In genomic region chr16:66872524-66872923, GRCh38 we compare ENCODE assay signal across 8 cellular contexts. TPM values are rescaled to one million over a fixed set of nuclear protein-coding genes. Genes with fewer than 3 reads are reported as not detected.
DNase-seq lines count a peak whose midpoint lies in the region; ATAC-seq lines count a peak whose summit lies in the region.

No MANE protein-coding gene starts in this region.

- no peaks in the 10 kb centered on the region for H3K27me3 Mint-ChIP-seq in stimulated activated naive CD8-positive, alpha-beta T cell treated with anti-CD3 and anti-CD28 coated beads, Interleukin-15, Interleukin-2, amounts not matched to agents 100 ng/mL and 50 ng/mL, for 24 hours

- no peaks in the 10 kb centered on the region for H3K9me3 ChIP-seq in mesenchymal stem cell (ENCODE audit: control insufficient read depth, low read length)

- H3K23ac ChIP-seq in mesenchymal stem cell (ENCODE audit: low read length in 2 of 2): no peak overlapping the region

- no peak overlapping the region for H4K91ac ChIP-seq in mesenchymal stem cell (ENCODE audit: low read length)

- H3K4me1 Mint-ChIP-seq in stimulated activated naive CD8-positive, alpha-beta T cell treated with anti-CD3 and anti-CD28 coated beads, Interleukin-15, Interleukin-2, amounts not matched to agents 100 ng/mL and 50 ng/mL, for 24 hours (ENCODE audit: low read depth): peaks cover 51% of the 10 kb centered on the region

- H2BK120ac ChIP-seq in mesenchymal stem cell (ENCODE audit: low read depth, low read length): no peak overlapping the region

- peak overlapping the region; percentile 40 for H3K27ac ChIP-seq in angular gyrus (ENCODE audit: low read depth, low read length)
- peak overlapping the region; percentile 72 for H3K27ac ChIP-seq in mesenchymal stem cell (ENCODE audit: low read length, poor library complexity, severe bottlenecking)

- no peak overlapping the region for H2BK12ac ChIP-seq in mesenchymal stem cell (ENCODE audit: low read length in 2 of 2)

- DNase-seq in stimulated activated naive CD8-positive, alpha-beta T cell treated with anti-CD3 and anti-CD28 coated beads, Interleukin-15, Interleukin-2, amounts not matched to agents 100 U/mL and 50 U/mL, for 24 hours: no peak
- DNase-seq in mesenchymal stem cell (peak; percentile 9), activated gamma-delta T cell (lab: John Stamatoyannopoulos, UW) (no peak)
- DNase-seq in activated effector memory CD4-positive, alpha-beta T cell treated with anti-CD3 and anti-CD28 coated beads, Interleukin-2, amount 50 U/mL, for 16 hours: no peak

- no peak overlapping the region for H3K4ac ChIP-seq in mesenchymal stem cell (ENCODE audit: low read depth in 1 of 2, low read length in 2 of 2)

- H3K27me3 ChIP-seq in mesenchymal stem cell (ENCODE audit: control insufficient read depth in 1 of 2, insufficient read depth in 1 of 2, low read length in 2 of 2): no peaks in the 10 kb centered on the region

- WGBS in mesenchymal stem cell: 80% methylated on average over 2 of the region's 3 CpGs

- peak overlapping the region; percentile 64 for H3K4me2 ChIP-seq in mesenchymal stem cell (ENCODE audit: low read length, poor library complexity, severe bottlenecking)

- peak overlapping the region; percentile 87 for H3K4me3 Mint-ChIP-seq in stimulated activated naive CD8-positive, alpha-beta T cell treated with anti-CD3 and anti-CD28 coated beads, Interleukin-15, Interleukin-2, amounts not matched to agents 100 ng/mL and 50 ng/mL, for 24 hours

- no peaks in the 10 kb centered on the region for H3K36me3 ChIP-seq in mesenchymal stem cell (ENCODE audit: control insufficient read depth in 1 of 2, insufficient read depth in 2 of 2, low read depth in 1 of 2, low read length in 2 of 2)

- peaks cover 8% of the 10 kb centered on the region for H3K9me3 Mint-ChIP-seq in stimulated activated naive CD8-positive, alpha-beta T cell treated with anti-CD3 and anti-CD28 coated beads, Interleukin-15, Interleukin-2, amounts not matched to agents 100 ng/mL and 50 ng/mL, for 24 hours

- no peak overlapping the region for H2AK5ac ChIP-seq in mesenchymal stem cell (ENCODE audit: low read length, severe bottlenecking)

- ATAC-seq in stimulated activated naive CD8-positive, alpha-beta T cell treated with anti-CD3 and anti-CD28 coated beads, Interleukin-15, Interleukin-2, amounts not matched to agents 100 U/mL and 50 U/mL, for 24 hours: no peak
- ATAC-seq in HG03521 (IDR thresholded peaks at IDR 0.05; ENCODE audit: unreplicated experiment): no peak
- no peak for ATAC-seq in GM18520 (IDR thresholded peaks at IDR 0.05; ENCODE audit: unreplicated experiment)

- no peak overlapping the region for H2AFZ ChIP-seq in mesenchymal stem cell (ENCODE audit: low read depth, low read length)

- peaks cover 2% of the 10 kb centered on the region for H3K79me1 ChIP-seq in mesenchymal stem cell (replicated peaks; ENCODE audit: low read length, poor library complexity, severe bottlenecking)

- H3K18ac ChIP-seq in mesenchymal stem cell (ENCODE audit: low read depth in 1 of 2, low read length in 2 of 2): peak overlapping the region in 1 of 2 experiments; percentile 4

- peak overlapping the region; percentile 71 for H4K8ac ChIP-seq in mesenchymal stem cell (ENCODE audit: low read length)

- peak overlapping the region; percentile 94 for H3K27ac Mint-ChIP-seq in stimulated activated naive CD8-positive, alpha-beta T cell treated with anti-CD3 and anti-CD28 coated beads, Interleukin-15, Interleukin-2, amounts not matched to agents 100 ng/mL and 50 ng/mL, for 24 hours

- no peak overlapping the region for H2BK5ac ChIP-seq in mesenchymal stem cell (ENCODE audit: low read depth, low read length, poor library complexity, severe bottlenecking)

- H2BK15ac ChIP-seq in mesenchymal stem cell (ENCODE audit: low read depth, poor library complexity, severe bottlenecking): no peak overlapping the region

- H3K14ac ChIP-seq in mesenchymal stem cell (ENCODE audit: low read length in 2 of 2): no peak overlapping the region

- peak overlapping the region; percentile 88 for H3K9ac ChIP-seq in mesenchymal stem cell (ENCODE audit: low read length)

- H3K4me1 ChIP-seq in mesenchymal stem cell (ENCODE audit: control insufficient read depth, insufficient read depth, low read depth, low read length): peaks cover 15% of the 10 kb centered on the region

- peaks cover 7% of the 10 kb centered on the region for H3K36me3 Mint-ChIP-seq in stimulated activated naive CD8-positive, alpha-beta T cell treated with anti-CD3 and anti-CD28 coated beads, Interleukin-15, Interleukin-2, amounts not matched to agents 100 ng/mL and 50 ng/mL, for 24 hours (ENCODE audit: low read depth)

- peak overlapping the region in 1 of 2 experiments; percentile 85 for H3K4me3 ChIP-seq in mesenchymal stem cell (ENCODE audit: insufficient read depth in 1 of 2, low read depth in 1 of 2, low read length in 2 of 2)

RNA-seq across cellular contexts. Expression of gene PDP2, which starts 7.8 kb away (rescaled TPM):
- 7.9 TPM for polyA plus RNA-seq in mesenchymal stem cell (2013, experiment 1 of 2)
- 7.3 TPM for polyA plus RNA-seq in mesenchymal stem cell (2013, experiment 2 of 2)

RNA-seq across cellular contexts. Expression of gene CA7, which starts 28.3 kb away (rescaled TPM):
- not detected for polyA plus RNA-seq in mesenchymal stem cell (2013, experiment 1 of 2)
- polyA plus RNA-seq in mesenchymal stem cell (2013, experiment 2 of 2): not detected

RNA-seq across cellular contexts. Expression of gene NAE1, which starts 41.7 kb away (rescaled TPM):
- polyA plus RNA-seq in mesenchymal stem cell (2013, experiment 1 of 2): 64.1 TPM
- polyA plus RNA-seq in mesenchymal stem cell (2013, experiment 2 of 2): 71.4 TPM

RNA-seq across cellular contexts. Expression of gene CDH16, which starts 46.2 kb away (rescaled TPM):
- not detected for polyA plus RNA-seq in mesenchymal stem cell (2013, experiment 1 of 2)
- polyA plus RNA-seq in mesenchymal stem cell (2013, experiment 2 of 2): not detected

RNA-seq across cellular contexts. Expression of gene RRAD, which starts 52.8 kb away (rescaled TPM):
- polyA plus RNA-seq in mesenchymal stem cell (2013, experiment 1 of 2): 6.9 TPM
- 7.7 TPM for polyA plus RNA-seq in mesenchymal stem cell (2013, experiment 2 of 2)
